1 cellular context compared by ENCODE assay signal in the genomic region with DNA sequence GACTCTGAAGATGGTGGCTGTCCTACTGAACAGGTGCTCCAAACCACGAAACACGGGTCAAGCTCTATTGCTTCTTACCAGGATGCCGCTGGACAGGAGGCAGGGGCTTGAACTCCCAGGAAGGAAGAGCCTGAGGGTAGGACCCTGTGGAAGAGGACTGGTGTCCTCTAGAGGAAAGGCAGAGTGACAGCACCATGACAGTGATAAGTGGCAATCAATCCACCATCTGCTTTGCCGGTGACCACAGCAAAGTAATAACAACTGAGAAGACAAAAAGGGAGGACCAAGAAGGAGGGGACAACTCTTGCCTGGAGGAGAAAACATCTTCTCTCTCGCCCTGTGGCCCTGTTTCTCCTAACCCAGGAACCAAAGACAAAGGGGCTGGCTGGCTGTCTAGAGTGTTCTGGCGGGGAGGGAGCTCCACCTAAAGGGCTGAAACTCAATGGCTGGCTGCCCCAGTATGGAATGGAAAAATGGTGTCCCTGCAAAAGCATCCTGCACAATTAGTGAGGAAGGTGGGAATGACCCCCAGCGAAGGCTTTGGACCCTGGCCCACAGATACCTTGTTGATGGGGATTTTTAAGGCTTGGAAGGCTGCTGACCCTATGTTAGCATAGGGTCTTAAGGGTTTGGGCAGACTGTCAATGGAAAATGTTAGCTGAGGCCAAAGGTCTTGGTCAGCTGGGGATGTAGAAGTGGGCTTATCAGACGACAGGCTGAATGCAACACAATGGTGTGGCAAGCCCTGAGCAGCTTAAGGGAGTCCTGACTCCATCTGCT.
TF ChIP-seq lines count a peak whose summit lies in the region.

No MANE protein-coding gene starts in this region.

TF ChIP-seq in HepG2, 621 proteins besides CTCF, POLR2A, EP300 and RAD21 (continued from another document and continues in another):
- TF ChIP-seq, protein P1, sequence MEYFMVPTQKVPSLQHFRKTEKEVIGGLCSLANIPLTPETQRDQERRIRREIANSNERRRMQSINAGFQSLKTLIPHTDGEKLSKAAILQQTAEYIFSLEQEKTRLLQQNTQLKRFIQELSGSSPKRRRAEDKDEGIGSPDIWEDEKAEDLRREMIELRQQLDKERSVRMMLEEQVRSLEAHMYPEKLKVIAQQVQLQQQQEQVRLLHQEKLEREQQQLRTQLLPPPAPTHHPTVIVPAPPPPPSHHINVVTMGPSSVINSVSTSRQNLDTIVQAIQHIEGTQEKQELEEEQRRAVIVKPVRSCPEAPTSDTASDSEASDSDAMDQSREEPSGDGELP (IDR thresholded peaks at IDR 0.05; ENCODE audit: borderline replicate concordance, low read depth): peak; percentile 88
- TF ChIP-seq, protein P2, sequence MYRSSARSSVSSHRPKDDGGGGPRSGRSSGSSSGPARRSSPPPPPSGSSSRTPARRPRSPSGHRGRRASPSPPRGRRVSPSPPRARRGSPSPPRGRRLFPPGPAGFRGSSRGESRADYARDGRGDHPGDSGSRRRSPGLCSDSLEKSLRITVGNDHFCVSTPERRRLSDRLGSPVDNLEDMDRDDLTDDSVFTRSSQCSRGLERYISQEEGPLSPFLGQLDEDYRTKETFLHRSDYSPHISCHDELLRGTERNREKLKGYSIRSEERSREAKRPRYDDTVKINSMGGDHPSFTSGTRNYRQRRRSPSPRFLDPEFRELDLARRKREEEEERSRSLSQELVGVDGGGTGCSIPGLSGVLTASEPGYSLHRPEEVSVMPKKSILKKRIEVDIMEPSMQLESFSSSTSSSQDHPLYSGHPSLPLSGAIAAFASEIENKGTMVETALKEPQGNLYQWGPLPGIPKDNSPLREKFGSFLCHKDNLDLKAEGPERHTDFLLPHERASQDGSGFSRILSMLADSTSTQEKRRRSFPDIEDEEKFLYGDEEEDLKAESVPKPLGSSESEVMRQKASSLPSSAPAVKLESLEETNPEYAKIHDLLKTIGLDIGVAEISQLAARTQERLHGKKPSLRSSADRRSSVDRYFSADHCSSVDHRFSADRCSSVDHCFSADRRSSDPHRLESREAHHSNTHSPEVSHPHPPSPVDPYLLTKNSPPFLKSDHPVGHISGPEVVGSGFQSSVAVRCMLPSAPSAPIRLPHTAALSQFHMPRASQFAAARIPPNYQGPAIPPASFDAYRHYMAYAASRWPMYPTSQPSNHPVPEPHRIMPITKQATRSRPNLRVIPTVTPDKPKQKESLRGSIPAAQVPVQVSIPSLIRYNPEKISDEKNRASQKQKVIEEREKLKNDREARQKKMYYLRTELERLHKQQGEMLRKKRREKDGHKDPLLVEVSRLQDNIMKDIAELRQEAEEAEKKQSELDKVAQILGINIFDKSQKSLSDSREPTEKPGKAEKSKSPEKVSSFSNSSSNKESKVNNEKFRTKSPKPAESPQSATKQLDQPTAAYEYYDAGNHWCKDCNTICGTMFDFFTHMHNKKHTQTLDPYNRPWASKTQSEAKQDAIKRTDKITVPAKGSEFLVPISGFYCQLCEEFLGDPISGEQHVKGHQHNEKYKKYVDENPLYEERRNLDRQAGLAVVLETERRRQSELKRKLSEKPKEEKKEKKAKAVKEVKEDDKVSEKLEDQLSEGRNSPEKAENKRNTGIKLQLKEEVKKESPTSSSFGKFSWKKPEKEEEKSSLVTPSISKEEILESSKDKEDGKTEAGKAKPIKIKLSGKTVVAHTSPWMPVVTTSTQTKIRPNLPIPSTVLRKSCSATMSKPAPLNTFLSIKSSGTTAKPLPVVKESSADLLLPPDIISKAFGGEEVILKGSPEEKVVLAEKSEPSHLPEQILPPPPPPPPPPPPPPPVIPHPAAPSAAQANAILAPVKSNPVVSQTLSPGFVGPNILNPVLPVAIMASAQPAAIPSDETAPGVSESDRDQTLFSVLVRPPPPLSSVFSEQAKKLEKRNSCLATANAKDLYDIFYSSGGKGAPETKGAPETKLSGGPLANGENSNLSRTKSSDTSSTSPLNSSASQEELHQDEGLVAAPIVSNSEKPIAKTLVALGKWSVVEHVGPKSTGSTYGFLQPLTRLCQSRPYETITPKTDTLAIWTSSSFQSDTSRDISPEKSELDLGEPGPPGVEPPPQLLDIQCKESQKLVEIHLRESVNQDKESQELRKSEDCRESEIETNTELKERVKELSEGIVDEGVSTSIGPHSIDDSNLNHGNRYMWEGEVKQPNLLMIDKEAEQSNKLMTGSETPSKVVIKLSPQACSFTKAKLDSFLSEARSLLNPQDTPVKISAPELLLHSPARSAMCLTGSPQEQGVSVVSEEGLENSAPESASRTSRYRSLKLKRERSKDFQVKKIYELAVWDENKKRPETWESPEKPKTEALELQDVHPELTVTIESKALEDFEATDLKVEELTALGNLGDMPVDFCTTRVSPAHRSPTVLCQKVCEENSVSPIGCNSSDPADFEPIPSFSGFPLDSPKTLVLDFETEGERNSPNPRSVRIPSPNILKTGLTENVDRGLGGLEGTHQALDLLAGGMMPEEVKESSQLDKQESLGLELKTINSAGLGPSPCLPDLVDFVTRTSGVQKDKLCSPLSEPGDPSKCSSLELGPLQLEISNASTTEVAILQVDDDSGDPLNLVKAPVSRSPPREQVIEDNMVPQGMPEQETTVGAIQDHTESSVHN (CRISPR knock-in tag; IDR thresholded peaks at IDR 0.05): peak; percentile 85; the same call in 1 of the 2 replicates
- TF ChIP-seq KDM2A (CRISPR knock-in tag; IDR thresholded peaks at IDR 0.05; ENCODE audit: borderline replicate concordance, low read depth) (no peak), CHD4 (IDR thresholded peaks at IDR 0.05; ENCODE audit: borderline replicate concordance, low read length) (peak; percentile 24; the same call in 1 of the 2 replicates), RARG (CRISPR knock-in tag; IDR thresholded peaks at IDR 0.05; ENCODE audit: low read depth) (peak; percentile 62; the same call in 1 of the 2 replicates), ZNF263 (CRISPR knock-in tag; IDR thresholded peaks at IDR 0.05) (peak; percentile 14), ZNF605 (CRISPR knock-in tag; IDR thresholded peaks at IDR 0.05) (peak; percentile 83; the same call in 1 of the 2 replicates), MEIS1 (CRISPR knock-in tag; IDR thresholded peaks at IDR 0.05; ENCODE audit: borderline replicate concordance) (peak; percentile 94), IKZF4 (CRISPR knock-in tag; IDR thresholded peaks at IDR 0.05; ENCODE audit: borderline replicate concordance, low read depth, not compliant biosample characterization) (peak; percentile 88), TCF7L2 (IDR thresholded peaks at IDR 0.05; ENCODE audit: low read depth, low read length) (no peak), FOXO1 (CRISPR knock-in tag; IDR thresholded peaks at IDR 0.05) (no peak; the same call in 1 of the 2 replicates), NCOA1 (CRISPR knock-in tag; IDR thresholded peaks at IDR 0.05) (no peak), FOSL2 (CRISPR knock-in tag; IDR thresholded peaks at IDR 0.05) (peak; percentile 40), CBX5 (CRISPR knock-in tag; IDR thresholded peaks at IDR 0.05; ENCODE audit: borderline replicate concordance) (peak; percentile 63; the same call in 1 of the 2 replicates), FOXA3 (CRISPR knock-in tag; IDR thresholded peaks at IDR 0.05) (0 out of 2 replicates have a peak, but pooled peaks have one; percentile 4), HNRNPUL1 (IDR thresholded peaks at IDR 0.05; ENCODE audit: low read depth, low read length) (no peak), NBN (conservative IDR thresholded peaks at IDR 0.05) (no peak), ISL2 (CRISPR knock-in tag; IDR thresholded peaks at IDR 0.05) (0 out of 2 replicates have a peak, but pooled peaks have one; percentile 15), EEA1 (CRISPR knock-in tag; IDR thresholded peaks at IDR 0.05; ENCODE audit: borderline replicate concordance) (0 out of 2 replicates have a peak, but pooled peaks have one; percentile 15), ZNF350 (CRISPR knock-in tag; IDR thresholded peaks at IDR 0.05; ENCODE audit: borderline replicate concordance, low read depth) (peak; percentile 70; the same call in 1 of the 2 replicates), ELF1 (CRISPR knock-in tag; IDR thresholded peaks at IDR 0.05) (peak; percentile 20; the same call in 1 of the 2 replicates), ELF4 (CRISPR knock-in tag; IDR thresholded peaks at IDR 0.05; ENCODE audit: borderline replicate concordance) (no peak)
- TF ChIP-seq, protein P3, sequence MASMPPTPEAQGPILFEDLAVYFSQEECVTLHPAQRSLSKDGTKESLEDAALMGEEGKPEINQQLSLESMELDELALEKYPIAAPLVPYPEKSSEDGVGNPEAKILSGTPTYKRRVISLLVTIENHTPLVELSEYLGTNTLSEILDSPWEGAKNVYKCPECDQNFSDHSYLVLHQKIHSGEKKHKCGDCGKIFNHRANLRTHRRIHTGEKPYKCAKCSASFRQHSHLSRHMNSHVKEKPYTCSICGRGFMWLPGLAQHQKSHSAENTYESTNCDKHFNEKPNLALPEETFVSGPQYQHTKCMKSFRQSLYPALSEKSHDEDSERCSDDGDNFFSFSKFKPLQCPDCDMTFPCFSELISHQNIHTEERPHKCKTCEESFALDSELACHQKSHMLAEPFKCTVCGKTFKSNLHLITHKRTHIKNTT (CRISPR knock-in tag; IDR thresholded peaks at IDR 0.05): no peak
- TF ChIP-seq, protein P4, sequence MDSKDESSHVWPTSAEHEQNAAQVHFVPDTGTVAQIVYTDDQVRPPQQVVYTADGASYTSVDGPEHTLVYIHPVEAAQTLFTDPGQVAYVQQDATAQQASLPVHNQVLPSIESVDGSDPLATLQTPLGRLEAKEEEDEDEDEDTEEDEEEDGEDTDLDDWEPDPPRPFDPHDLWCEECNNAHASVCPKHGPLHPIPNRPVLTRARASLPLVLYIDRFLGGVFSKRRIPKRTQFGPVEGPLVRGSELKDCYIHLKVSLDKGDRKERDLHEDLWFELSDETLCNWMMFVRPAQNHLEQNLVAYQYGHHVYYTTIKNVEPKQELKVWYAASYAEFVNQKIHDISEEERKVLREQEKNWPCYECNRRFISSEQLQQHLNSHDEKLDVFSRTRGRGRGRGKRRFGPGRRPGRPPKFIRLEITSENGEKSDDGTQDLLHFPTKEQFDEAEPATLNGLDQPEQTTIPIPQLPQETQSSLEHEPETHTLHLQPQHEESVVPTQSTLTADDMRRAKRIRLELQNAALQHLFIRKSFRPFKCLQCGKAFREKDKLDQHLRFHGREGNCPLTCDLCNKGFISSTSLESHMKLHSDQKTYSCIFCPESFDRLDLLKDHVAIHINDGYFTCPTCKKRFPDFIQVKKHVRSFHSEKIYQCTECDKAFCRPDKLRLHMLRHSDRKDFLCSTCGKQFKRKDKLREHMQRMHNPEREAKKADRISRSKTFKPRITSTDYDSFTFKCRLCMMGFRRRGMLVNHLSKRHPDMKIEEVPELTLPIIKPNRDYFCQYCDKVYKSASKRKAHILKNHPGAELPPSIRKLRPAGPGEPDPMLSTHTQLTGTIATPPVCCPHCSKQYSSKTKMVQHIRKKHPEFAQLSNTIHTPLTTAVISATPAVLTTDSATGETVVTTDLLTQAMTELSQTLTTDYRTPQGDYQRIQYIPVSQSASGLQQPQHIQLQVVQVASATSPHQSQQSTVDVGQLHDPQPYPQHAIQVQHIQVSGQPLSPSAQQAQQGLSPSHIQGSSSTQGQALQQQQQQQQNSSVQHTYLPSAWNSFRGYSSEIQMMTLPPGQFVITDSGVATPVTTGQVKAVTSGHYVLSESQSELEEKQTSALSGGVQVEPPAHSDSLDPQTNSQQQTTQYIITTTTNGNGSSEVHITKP (CRISPR knock-in tag; IDR thresholded peaks at IDR 0.05; ENCODE audit: low read depth): peak; percentile 52; the same call in 1 of the 2 replicates
- TF ChIP-seq, protein P5, sequence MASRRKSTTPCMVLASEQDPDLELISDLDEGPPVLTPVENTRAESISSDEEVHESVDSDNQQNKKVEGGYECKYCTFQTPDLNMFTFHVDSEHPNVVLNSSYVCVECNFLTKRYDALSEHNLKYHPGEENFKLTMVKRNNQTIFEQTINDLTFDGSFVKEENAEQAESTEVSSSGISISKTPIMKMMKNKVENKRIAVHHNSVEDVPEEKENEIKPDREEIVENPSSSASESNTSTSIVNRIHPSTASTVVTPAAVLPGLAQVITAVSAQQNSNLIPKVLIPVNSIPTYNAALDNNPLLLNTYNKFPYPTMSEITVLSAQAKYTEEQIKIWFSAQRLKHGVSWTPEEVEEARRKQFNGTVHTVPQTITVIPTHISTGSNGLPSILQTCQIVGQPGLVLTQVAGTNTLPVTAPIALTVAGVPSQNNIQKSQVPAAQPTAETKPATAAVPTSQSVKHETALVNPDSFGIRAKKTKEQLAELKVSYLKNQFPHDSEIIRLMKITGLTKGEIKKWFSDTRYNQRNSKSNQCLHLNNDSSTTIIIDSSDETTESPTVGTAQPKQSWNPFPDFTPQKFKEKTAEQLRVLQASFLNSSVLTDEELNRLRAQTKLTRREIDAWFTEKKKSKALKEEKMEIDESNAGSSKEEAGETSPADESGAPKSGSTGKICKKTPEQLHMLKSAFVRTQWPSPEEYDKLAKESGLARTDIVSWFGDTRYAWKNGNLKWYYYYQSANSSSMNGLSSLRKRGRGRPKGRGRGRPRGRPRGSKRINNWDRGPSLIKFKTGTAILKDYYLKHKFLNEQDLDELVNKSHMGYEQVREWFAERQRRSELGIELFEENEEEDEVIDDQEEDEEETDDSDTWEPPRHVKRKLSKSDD (CRISPR knock-in tag; IDR thresholded peaks at IDR 0.05; ENCODE audit: low read depth): peak; percentile 63; the same call in 1 of the 2 replicates
- TF ChIP-seq, protein P6, sequence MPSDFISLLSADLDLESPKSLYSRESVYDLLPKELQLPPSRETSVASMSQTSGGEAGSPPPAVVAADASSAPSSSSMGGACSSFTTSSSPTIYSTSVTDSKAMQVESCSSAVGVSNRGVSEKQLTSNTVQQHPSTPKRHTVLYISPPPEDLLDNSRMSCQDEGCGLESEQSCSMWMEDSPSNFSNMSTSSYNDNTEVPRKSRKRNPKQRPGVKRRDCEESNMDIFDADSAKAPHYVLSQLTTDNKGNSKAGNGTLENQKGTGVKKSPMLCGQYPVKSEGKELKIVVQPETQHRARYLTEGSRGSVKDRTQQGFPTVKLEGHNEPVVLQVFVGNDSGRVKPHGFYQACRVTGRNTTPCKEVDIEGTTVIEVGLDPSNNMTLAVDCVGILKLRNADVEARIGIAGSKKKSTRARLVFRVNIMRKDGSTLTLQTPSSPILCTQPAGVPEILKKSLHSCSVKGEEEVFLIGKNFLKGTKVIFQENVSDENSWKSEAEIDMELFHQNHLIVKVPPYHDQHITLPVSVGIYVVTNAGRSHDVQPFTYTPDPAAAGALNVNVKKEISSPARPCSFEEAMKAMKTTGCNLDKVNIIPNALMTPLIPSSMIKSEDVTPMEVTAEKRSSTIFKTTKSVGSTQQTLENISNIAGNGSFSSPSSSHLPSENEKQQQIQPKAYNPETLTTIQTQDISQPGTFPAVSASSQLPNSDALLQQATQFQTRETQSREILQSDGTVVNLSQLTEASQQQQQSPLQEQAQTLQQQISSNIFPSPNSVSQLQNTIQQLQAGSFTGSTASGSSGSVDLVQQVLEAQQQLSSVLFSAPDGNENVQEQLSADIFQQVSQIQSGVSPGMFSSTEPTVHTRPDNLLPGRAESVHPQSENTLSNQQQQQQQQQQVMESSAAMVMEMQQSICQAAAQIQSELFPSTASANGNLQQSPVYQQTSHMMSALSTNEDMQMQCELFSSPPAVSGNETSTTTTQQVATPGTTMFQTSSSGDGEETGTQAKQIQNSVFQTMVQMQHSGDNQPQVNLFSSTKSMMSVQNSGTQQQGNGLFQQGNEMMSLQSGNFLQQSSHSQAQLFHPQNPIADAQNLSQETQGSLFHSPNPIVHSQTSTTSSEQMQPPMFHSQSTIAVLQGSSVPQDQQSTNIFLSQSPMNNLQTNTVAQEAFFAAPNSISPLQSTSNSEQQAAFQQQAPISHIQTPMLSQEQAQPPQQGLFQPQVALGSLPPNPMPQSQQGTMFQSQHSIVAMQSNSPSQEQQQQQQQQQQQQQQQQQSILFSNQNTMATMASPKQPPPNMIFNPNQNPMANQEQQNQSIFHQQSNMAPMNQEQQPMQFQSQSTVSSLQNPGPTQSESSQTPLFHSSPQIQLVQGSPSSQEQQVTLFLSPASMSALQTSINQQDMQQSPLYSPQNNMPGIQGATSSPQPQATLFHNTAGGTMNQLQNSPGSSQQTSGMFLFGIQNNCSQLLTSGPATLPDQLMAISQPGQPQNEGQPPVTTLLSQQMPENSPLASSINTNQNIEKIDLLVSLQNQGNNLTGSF (CRISPR knock-in tag; IDR thresholded peaks at IDR 0.05): 0 out of 2 replicates have a peak, but pooled peaks have one; percentile 10
